In the genomic region with DNA sequence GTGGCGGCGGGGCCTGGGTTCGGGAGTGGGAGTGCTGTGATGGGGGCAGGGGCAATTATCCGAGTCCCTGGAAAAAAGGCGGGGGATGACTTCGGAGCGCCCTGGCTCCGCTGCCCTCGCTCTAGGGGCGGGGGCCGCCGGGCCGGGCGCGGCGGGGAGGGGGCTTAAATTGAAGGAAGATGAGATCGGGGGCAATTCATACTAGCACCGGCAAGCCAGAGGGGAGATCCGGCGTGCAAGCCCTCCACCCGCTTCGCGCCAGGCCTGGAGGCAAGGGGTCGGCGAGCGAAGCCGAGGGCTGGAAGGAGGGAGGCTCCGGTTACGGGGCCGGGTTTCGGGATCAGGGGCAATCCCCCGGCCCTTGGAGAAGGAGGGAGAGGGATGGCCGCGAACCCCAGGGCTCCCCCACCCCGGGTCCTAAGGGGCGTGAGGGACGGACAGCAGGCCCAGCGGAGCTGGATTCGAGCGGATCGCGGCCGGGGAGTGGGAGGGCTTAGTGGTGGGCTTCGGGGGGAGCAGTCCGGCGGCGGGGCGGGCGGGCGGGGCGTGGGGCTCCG, we compare ENCODE assay signal across 8 cellular contexts. TPM values are rescaled to one million over a fixed set of nuclear protein-coding genes. Genes with fewer than 3 reads are reported as not detected.
DNase-seq lines count a peak whose midpoint lies in the region; ATAC-seq, FAIRE-seq and TF ChIP-seq lines count a peak whose summit lies in the region.
"Had no signal": no experiment of that assay in that cellular context is flagged by ENCODE, and none has a peak within 500 bp of the region (broad histone marks: within the 10 kb centered on the region; RNA-seq: fewer than 3 reads in every experiment).

No MANE protein-coding gene starts in this region.

- H3K4me1 Mint-ChIP-seq in neural progenitor cell, result peaks cover 27% of the 10 kb centered on the region

- no peaks in the 10 kb centered on the region for H3K9me3 ChIP-seq in neural progenitor cell (ENCODE audit: low read depth)

- H3K27ac Mint-ChIP-seq in neural progenitor cell, result no peak overlapping the region

- ATAC-seq in GM21526 (IDR thresholded peaks at IDR 0.05; ENCODE audit: low FRiP score, unreplicated experiment) (no peak), GM18498 (IDR thresholded peaks at IDR 0.05; ENCODE audit: unreplicated experiment) (no peak)

- no peak overlapping the region for H2AFZ ChIP-seq in neural progenitor cell (replicated peaks)

- peaks cover 11% of the 10 kb centered on the region for H3K36me3 Mint-ChIP-seq in neural progenitor cell

- no peak for TF ChIP-seq POLR2A in H54 (IDR thresholded peaks at IDR 0.05; ENCODE audit: low read depth, low read length)

- H3K9me3 Mint-ChIP-seq in neural progenitor cell, result no peaks in the 10 kb centered on the region

- peaks cover 7% of the 10 kb centered on the region for H3K27me3 ChIP-seq in neural progenitor cell

- H3K36me3 ChIP-seq in neural progenitor cell, result no peaks in the 10 kb centered on the region

- H3F3A ChIP-seq in neural progenitor cell (ENCODE audit: low read depth), result peaks cover 26% of the 10 kb centered on the region

- H3K4me3 Mint-ChIP-seq in neural progenitor cell, result no peak overlapping the region

- H3K9ac ChIP-seq in neural progenitor cell, result no peak overlapping the region

- no peak for TF ChIP-seq CTCF in neural progenitor cell (IDR thresholded peaks at IDR 0.05)

- H3K27ac ChIP-seq in neural progenitor cell, result no peak overlapping the region

- peaks cover 43% of the 10 kb centered on the region for H4K20me1 ChIP-seq in neural progenitor cell (ENCODE audit: low read depth)

- no peaks in the 10 kb centered on the region for H3K4me1 ChIP-seq in neural progenitor cell

- peaks cover 9% of the 10 kb centered on the region for H3K27me3 Mint-ChIP-seq in neural progenitor cell (ENCODE audit: insufficient read depth, low read depth)

- H3K4me2 ChIP-seq in neural progenitor cell, result no peak overlapping the region

- peaks cover 41% of the 10 kb centered on the region for H3K79me2 ChIP-seq in neural progenitor cell (ENCODE audit: low read depth)

- FAIRE-seq in H54 (lab: Jason Lieb, UNC), result no peak
- FAIRE-seq: bronchial epithelial cell had no signal

- H3K4me3 ChIP-seq in neural progenitor cell, result no peak overlapping the region

- peak; percentile 11 for DNase-seq in Caki2 (ENCODE audit: low read depth)
- DNase-seq in H54 (ENCODE audit: insufficient read length, low spot score), result peak; percentile 41
- peak; percentile 32 for DNase-seq in astrocyte of the hippocampus (ENCODE audit: low read depth, low spot score)
- peak; percentile 74 for DNase-seq in neural progenitor cell (ENCODE audit: low spot score)
- DNase-seq in putamen (ENCODE audit: low spot score), result no peak

- in situ Hi-C loops in Caki2 (cut with HindIII; ENCODE audit: low pct_unique_long_range_greater_than_20kb, low sequenced_read_pairs), result no loop called here

RNA-seq across cellular contexts. Expression of a gene that starts 1.2 kb away (rescaled TPM):
- total RNA-seq in Caki2 (2014; rRNA removed; shearing (Covaris generic); ENCODE audit: low replicate concordance), result 0.06 and 0.44 TPM in 2 replicates
- total RNA-seq in neural progenitor cell (ENCODE audit: low replicate concordance), result 5.1 and 6.5 TPM in 2 replicates
